29 cellular contexts compared by ENCODE assay signal in genomic region chr5:146440348-146440747, GRCh38.
"Had no signal": no experiment of that assay in that cellular context is flagged by ENCODE, and none has a peak within 500 bp of the region (broad histone marks: within the 10 kb centered on the region; RNA-seq: fewer than 3 reads in every experiment).

No MANE protein-coding gene starts in this region.

- H3K27me3 ChIP-seq: ascending aorta had no signal

- H3K36me3 ChIP-seq: ascending aorta, cardiac muscle cell had no signal

- H3K4me1 ChIP-seq: ascending aorta had no signal

- DNase-seq: activated CD4-positive, alpha-beta T cell treated with anti-CD3 and anti-CD28 coated beads for 1 hour; activated CD4-positive, alpha-beta T cell treated with anti-CD3 and anti-CD28 coated beads for 48 hours; activated CD4-positive, alpha-beta T cell treated with anti-CD3 and anti-CD28 coated beads, Interleukin-2, amount 50 U/mL, for 48 hours; activated CD4-positive, CD25-positive, alpha-beta regulatory T cell; activated CD8-positive, alpha-beta T cell treated with anti-CD3 and anti-CD28 coated beads, Interleukin-2, amount 10 ng/mL, durations not matched to agents 7 days and 5 days; activated gamma-delta T cell; activated naive CD4-positive, alpha-beta T cell treated with Interleukin-2 at 50 U/mL for 16 hours; activated naive CD8-positive, alpha-beta T cell treated with anti-CD3 and anti-CD28 coated beads, Interleukin-2, amount 10 ng/mL, durations not matched to agents 7 days and 5 days; activated T-cell treated with anti-CD3 and anti-CD28 coated beads, Interleukin-2, amount 50 U/mL, for 24 hours; amygdala; Kasumi-1; KG1; NCI-H1105; NCI-H1417 treated with DMSO at 0.1 percent for 48 hours; NCI-H187 treated with DMSO at 0.1 percent for 48 hours; NCI-H2081; NCI-H345; NCI-H510A; NCI-H526; NCI-H748 treated with DMSO at 0.1 percent for 48 hours; NK-92 treated with Interleukin-12 subunit alpha and Interleukin-12 subunit beta, amount 100 ng/mL, for 24 hours; Right ventricle myocardium superior; SW 1271; T-helper 1 cell; T-helper 2 cell; T-helper 9 cell had no signal

- H3K9me3 ChIP-seq: ascending aorta had no signal

- H3K4me3 ChIP-seq: ascending aorta, cardiac muscle cell had no signal

- H3K27ac ChIP-seq: ascending aorta, cardiac muscle cell, VCaP had no signal

- ATAC-seq: activated CD8-positive, alpha-beta T cell treated with anti-CD3 and anti-CD28 coated beads, Interleukin-2, amount 10 ng/mL, durations not matched to agents 7 days and 5 days had no signal
